In the genomic region with DNA sequence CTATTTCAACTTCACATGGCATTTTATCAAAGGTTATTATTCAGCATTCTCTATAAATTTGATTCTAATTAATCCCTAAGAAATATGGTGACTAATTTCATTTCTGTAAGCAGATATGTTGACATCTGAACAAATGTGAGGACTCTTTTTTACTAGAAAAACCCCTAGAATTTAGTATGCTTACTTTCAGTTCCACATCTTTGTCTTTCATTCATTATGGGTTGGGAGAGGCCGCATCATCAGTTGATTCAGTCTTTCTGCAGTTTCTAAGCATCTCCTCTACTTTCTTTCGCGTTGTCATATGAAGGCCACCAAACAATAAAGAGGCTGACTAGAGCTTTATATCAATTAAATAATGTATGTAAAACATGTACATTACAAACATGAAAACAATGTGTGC, we compare ENCODE assay signal across 31 cellular contexts.
"Had no signal": no experiment of that assay in that cellular context is flagged by ENCODE, and none has a peak within 500 bp of the region (broad histone marks: within the 10 kb centered on the region; RNA-seq: fewer than 3 reads in every experiment).

No MANE protein-coding gene starts in this region.

- H3K27me3 Mint-ChIP-seq: activated CD4-positive, alpha-beta memory T cell treated with anti-CD3 and anti-CD28 coated beads for 36 hours; activated CD4-positive, alpha-beta T cell treated with anti-CD3 and anti-CD28 coated beads for 36 hours; activated CD4-positive, alpha-beta T cell treated with anti-CD3 and anti-CD28 coated beads, Interleukin-2, amount 10 ng/mL, durations not matched to agents 24 days and 14 days; activated naive CD4-positive, alpha-beta T cell treated with anti-CD3 and anti-CD28 coated beads, Interleukin-2, amount 50 U/mL, for 24 hours; activated naive CD8-positive, alpha-beta T cell treated with anti-CD3 and anti-CD28 coated beads for 36 hours; activated naive CD8-positive, alpha-beta T cell treated with anti-CD3 and anti-CD28 coated beads, Interleukin-2, amount 50 U/mL, for 24 hours had no signal

- FAIRE-seq: endometrium, endothelial cell of umbilical vein had no signal

- H3K27me3 ChIP-seq: adrenal gland, body of pancreas, colonic mucosa, esophagus squamous epithelium, gastroesophageal sphincter had no signal

- H3K36me3 ChIP-seq: adrenal gland, colonic mucosa, esophagus squamous epithelium, gastroesophageal sphincter had no signal

- H3K4me1 ChIP-seq: adrenal gland, body of pancreas, colonic mucosa, esophagus squamous epithelium, gastroesophageal sphincter had no signal

- H3K4me3 ChIP-seq: adrenal gland, body of pancreas, colonic mucosa, esophagus squamous epithelium, gastroesophageal sphincter had no signal

- H3K4me3 Mint-ChIP-seq: activated CD4-positive, alpha-beta memory T cell treated with anti-CD3 and anti-CD28 coated beads for 36 hours; activated CD4-positive, alpha-beta T cell treated with anti-CD3 and anti-CD28 coated beads for 36 hours; activated CD4-positive, alpha-beta T cell treated with anti-CD3 and anti-CD28 coated beads, Interleukin-2, amount 10 ng/mL, durations not matched to agents 24 days and 14 days; activated CD8-positive, alpha-beta memory T cell treated with anti-CD3 and anti-CD28 coated beads, Interleukin-2, amount 10 ng/mL, durations not matched to agents 7 days and 5 days; activated CD8-positive, alpha-beta T cell treated with anti-CD3 and anti-CD28 coated beads, Interleukin-2, amount 10 ng/mL, durations not matched to agents 7 days and 5 days; activated naive CD4-positive, alpha-beta T cell treated with anti-CD3 and anti-CD28 coated beads for 36 hours; activated naive CD4-positive, alpha-beta T cell treated with anti-CD3 and anti-CD28 coated beads, Interleukin-2, amount 50 U/mL, for 24 hours; activated naive CD8-positive, alpha-beta T cell treated with anti-CD3 and anti-CD28 coated beads for 36 hours; activated naive CD8-positive, alpha-beta T cell treated with anti-CD3 and anti-CD28 coated beads, Interleukin-2, amount 50 U/mL, for 24 hours; activated T-helper 1 cell treated with anti-CD3 and anti-CD28 coated beads, Interleukin-12 subunit alpha, Interleukin-12 subunit beta, Interleukin-2, Interleukin-4 antibody, amounts not matched to agents 30 ng/mL and 10 ng/mL and 1 ng/mL, durations not matched to agents 14 hours and 24 hours and 36 hours had no signal

- H3K27ac ChIP-seq: adrenal gland, body of pancreas, colonic mucosa, epithelial cell of prostate, esophagus squamous epithelium, gastroesophageal sphincter had no signal

- H3K9me3 ChIP-seq: adrenal gland, body of pancreas, colonic mucosa, esophagus squamous epithelium, gastroesophageal sphincter had no signal

- H3K4me1 Mint-ChIP-seq: activated CD4-positive, alpha-beta T cell treated with anti-CD3 and anti-CD28 coated beads for 36 hours; activated CD4-positive, alpha-beta T cell treated with anti-CD3 and anti-CD28 coated beads, Interleukin-2, amount 10 ng/mL, durations not matched to agents 24 days and 14 days; activated CD8-positive, alpha-beta memory T cell treated with anti-CD3 and anti-CD28 coated beads, Interleukin-2, amount 10 ng/mL, durations not matched to agents 7 days and 5 days; activated naive CD4-positive, alpha-beta T cell treated with anti-CD3 and anti-CD28 coated beads, Interleukin-2, amount 50 U/mL, for 24 hours; activated naive CD8-positive, alpha-beta T cell treated with anti-CD3 and anti-CD28 coated beads for 36 hours; activated naive CD8-positive, alpha-beta T cell treated with anti-CD3 and anti-CD28 coated beads, Interleukin-2, amount 50 U/mL, for 24 hours had no signal

- DNase-seq: activated CD4-positive, alpha-beta memory T cell treated with anti-CD3 and anti-CD28 coated beads for 36 hours; activated CD4-positive, alpha-beta T cell treated with anti-CD3 and anti-CD28 coated beads for 36 hours; activated CD4-positive, alpha-beta T cell treated with anti-CD3 and anti-CD28 coated beads, Interleukin-2, amount 10 ng/mL, durations not matched to agents 24 days and 14 days; activated CD4-positive, CD25-positive, alpha-beta regulatory T cell; activated CD4-positive, CD25-positive, alpha-beta regulatory T cell treated with anti-CD3 and anti-CD28 coated beads, Interleukin-2, amount 50 U/mL, for 72 hours; activated CD8-positive, alpha-beta memory T cell treated with anti-CD3 and anti-CD28 coated beads, Interleukin-2, amount 10 ng/mL, durations not matched to agents 7 days and 5 days; activated CD8-positive, alpha-beta memory T cell treated with anti-CD3 and anti-CD28 coated beads, Interleukin-2, amount 50 U/mL, for 4 hours; activated CD8-positive, alpha-beta T cell treated with anti-CD3 and anti-CD28 coated beads, Interleukin-2, amount 10 ng/mL, durations not matched to agents 7 days and 5 days; activated effector memory CD4-positive, alpha-beta T cell treated with anti-CD3 and anti-CD28 coated beads, Interleukin-2, amount 50 U/mL, for 16 hours; activated naive CD4-positive, alpha-beta T cell treated with anti-CD3 and anti-CD28 coated beads for 36 hours; activated naive CD8-positive, alpha-beta T cell treated with anti-CD3 and anti-CD28 coated beads for 36 hours; activated naive CD8-positive, alpha-beta T cell treated with anti-CD3 and anti-CD28 coated beads, Interleukin-2, amount 50 U/mL, for 24 hours; activated T-cell treated with anti-CD3 and anti-CD28 coated beads, Interleukin-2, amount 50 U/mL, for 1 hour; activated T-cell treated with anti-CD3 and anti-CD28 coated beads, Interleukin-2, amount 50 U/mL, for 48 hours; adrenal gland; amygdala; aorta; body of pancreas; caudate nucleus; colonic mucosa; effector CD8-positive, alpha-beta T cell; esophagus squamous epithelium; foreskin melanocyte; T-helper 2 cell had no signal

- H3K9me3 Mint-ChIP-seq: activated CD4-positive, alpha-beta memory T cell treated with anti-CD3 and anti-CD28 coated beads for 36 hours; activated CD4-positive, alpha-beta T cell treated with anti-CD3 and anti-CD28 coated beads, Interleukin-2, amount 10 ng/mL, durations not matched to agents 24 days and 14 days; activated naive CD4-positive, alpha-beta T cell treated with anti-CD3 and anti-CD28 coated beads for 36 hours; activated naive CD4-positive, alpha-beta T cell treated with anti-CD3 and anti-CD28 coated beads, Interleukin-2, amount 50 U/mL, for 24 hours; activated naive CD8-positive, alpha-beta T cell treated with anti-CD3 and anti-CD28 coated beads for 36 hours; activated naive CD8-positive, alpha-beta T cell treated with anti-CD3 and anti-CD28 coated beads, Interleukin-2, amount 50 U/mL, for 24 hours; activated T-helper 1 cell treated with anti-CD3 and anti-CD28 coated beads, Interleukin-12 subunit alpha, Interleukin-12 subunit beta, Interleukin-2, Interleukin-4 antibody, amounts not matched to agents 30 ng/mL and 10 ng/mL and 1 ng/mL, durations not matched to agents 14 hours and 24 hours and 36 hours; activated T-helper 2 cell treated with anti-CD3 and anti-CD28 coated beads, Interferon-gamma antibody, Interleukin-2, Interleukin-4, amounts not matched to agents 10 μg/mL and 5 μg/mL and 100 μg/mL, durations not matched to agents 14 hours and 24 hours and 36 hours had no signal

- H3K27ac Mint-ChIP-seq: activated CD4-positive, alpha-beta memory T cell treated with anti-CD3 and anti-CD28 coated beads for 36 hours; activated CD4-positive, alpha-beta T cell treated with anti-CD3 and anti-CD28 coated beads for 36 hours; activated CD4-positive, alpha-beta T cell treated with anti-CD3 and anti-CD28 coated beads, Interleukin-2, amount 10 ng/mL, durations not matched to agents 24 days and 14 days; activated CD8-positive, alpha-beta memory T cell treated with anti-CD3 and anti-CD28 coated beads, Interleukin-2, amount 10 ng/mL, durations not matched to agents 7 days and 5 days; activated CD8-positive, alpha-beta T cell treated with anti-CD3 and anti-CD28 coated beads, Interleukin-2, amount 10 ng/mL, durations not matched to agents 7 days and 5 days; activated naive CD4-positive, alpha-beta T cell treated with anti-CD3 and anti-CD28 coated beads for 36 hours; activated naive CD4-positive, alpha-beta T cell treated with anti-CD3 and anti-CD28 coated beads, Interleukin-2, amount 50 U/mL, for 24 hours; activated naive CD8-positive, alpha-beta T cell treated with anti-CD3 and anti-CD28 coated beads for 36 hours; activated naive CD8-positive, alpha-beta T cell treated with anti-CD3 and anti-CD28 coated beads, Interleukin-2, amount 50 U/mL, for 24 hours; activated T-helper 1 cell treated with anti-CD3 and anti-CD28 coated beads, Interleukin-12 subunit alpha, Interleukin-12 subunit beta, Interleukin-2, Interleukin-4 antibody, amounts not matched to agents 30 ng/mL and 10 ng/mL and 1 ng/mL, durations not matched to agents 14 hours and 24 hours and 36 hours; activated T-helper 2 cell treated with anti-CD3 and anti-CD28 coated beads, Interferon-gamma antibody, Interleukin-2, Interleukin-4, amounts not matched to agents 10 μg/mL and 5 μg/mL and 100 μg/mL, durations not matched to agents 14 hours and 24 hours and 36 hours had no signal

- H3K36me3 Mint-ChIP-seq: activated CD4-positive, alpha-beta memory T cell treated with anti-CD3 and anti-CD28 coated beads for 36 hours; activated CD8-positive, alpha-beta memory T cell treated with anti-CD3 and anti-CD28 coated beads, Interleukin-2, amount 10 ng/mL, durations not matched to agents 7 days and 5 days; activated naive CD4-positive, alpha-beta T cell treated with anti-CD3 and anti-CD28 coated beads, Interleukin-2, amount 50 U/mL, for 24 hours; activated naive CD8-positive, alpha-beta T cell treated with anti-CD3 and anti-CD28 coated beads for 36 hours had no signal

- ATAC-seq: activated CD4-positive, alpha-beta T cell treated with anti-CD3 and anti-CD28 coated beads for 36 hours; activated CD8-positive, alpha-beta memory T cell treated with anti-CD3 and anti-CD28 coated beads, Interleukin-2, amount 10 ng/mL, durations not matched to agents 7 days and 5 days; activated CD8-positive, alpha-beta T cell treated with anti-CD3 and anti-CD28 coated beads, Interleukin-2, amount 10 ng/mL, durations not matched to agents 7 days and 5 days; activated naive CD8-positive, alpha-beta T cell treated with anti-CD3 and anti-CD28 coated beads, Interleukin-2, amount 50 U/mL, for 24 hours; body of pancreas; gastroesophageal sphincter had no signal
